In genomic region chr17:45956090-45956489, GRCh38 we compare ENCODE assay signal across 31 cellular contexts. TPM values are rescaled to one million over a fixed set of nuclear protein-coding genes. Genes with fewer than 3 reads are reported as not detected.
"Had no signal": no experiment of that assay in that cellular context is flagged by ENCODE, and none has a peak within 500 bp of the region (broad histone marks: within the 10 kb centered on the region; RNA-seq: fewer than 3 reads in every experiment).

No MANE protein-coding gene starts in this region.

- H3K4me3 Mint-ChIP-seq: activated CD4-positive, alpha-beta memory T cell treated with anti-CD3 and anti-CD28 coated beads, Interleukin-2, amount 10 ng/mL, durations not matched to agents 7 days and 5 days; activated CD4-positive, alpha-beta T cell treated with anti-CD3 and anti-CD28 coated beads, Interleukin-2, amount 10 ng/mL, durations not matched to agents 7 days and 5 days; activated naive CD4-positive, alpha-beta T cell treated with anti-CD3 and anti-CD28 coated beads, Interleukin-2, amount 10 ng/mL, durations not matched to agents 7 days and 5 days; activated naive CD8-positive, alpha-beta T cell treated with anti-CD3 and anti-CD28 coated beads, Interleukin-2, amount 10 ng/mL, durations not matched to agents 7 days and 5 days; activated T-cell treated with anti-CD3 and anti-CD28 coated beads, Interleukin-2, amount 50 U/mL, for 24 hours; activated T-cell treated with anti-CD3 and anti-CD28 coated beads, Interleukin-2, amount 50 U/mL, for 72 hours; brain had no signal

- H3K27ac Mint-ChIP-seq: activated CD4-positive, alpha-beta memory T cell treated with anti-CD3 and anti-CD28 coated beads, Interleukin-2, amount 10 ng/mL, durations not matched to agents 7 days and 5 days; activated CD4-positive, alpha-beta T cell treated with anti-CD3 and anti-CD28 coated beads, Interleukin-2, amount 10 ng/mL, durations not matched to agents 7 days and 5 days; activated naive CD4-positive, alpha-beta T cell treated with anti-CD3 and anti-CD28 coated beads, Interleukin-2, amount 10 ng/mL, durations not matched to agents 7 days and 5 days; activated naive CD4-positive, alpha-beta T cell treated with anti-CD3 and anti-CD28 coated beads, Interleukin-2, amount 50 U/mL, for 72 hours; activated naive CD8-positive, alpha-beta T cell treated with anti-CD3 and anti-CD28 coated beads, Interleukin-2, amount 10 ng/mL, durations not matched to agents 7 days and 5 days; activated T-cell treated with anti-CD3 and anti-CD28 coated beads, Interleukin-2, amount 50 U/mL, for 24 hours; activated T-cell treated with anti-CD3 and anti-CD28 coated beads, Interleukin-2, amount 50 U/mL, for 72 hours had no signal

- H3K9me3 ChIP-seq: ascending aorta, breast epithelium, colonic mucosa, heart left ventricle had no signal

- H3K4me1 ChIP-seq: ascending aorta, breast epithelium, colonic mucosa, heart left ventricle had no signal

- H3K4me3 ChIP-seq: ascending aorta, breast epithelium, cardiac muscle cell, colonic mucosa, heart left ventricle had no signal

- H3K9me3 Mint-ChIP-seq: activated CD4-positive, alpha-beta memory T cell treated with anti-CD3 and anti-CD28 coated beads, Interleukin-2, amount 10 ng/mL, durations not matched to agents 7 days and 5 days; activated CD4-positive, alpha-beta T cell treated with anti-CD3 and anti-CD28 coated beads, Interleukin-2, amount 10 ng/mL, durations not matched to agents 7 days and 5 days; activated naive CD4-positive, alpha-beta T cell treated with anti-CD3 and anti-CD28 coated beads, Interleukin-2, amount 10 ng/mL, durations not matched to agents 7 days and 5 days; activated naive CD4-positive, alpha-beta T cell treated with anti-CD3 and anti-CD28 coated beads, Interleukin-2, amount 50 U/mL, for 72 hours; activated naive CD8-positive, alpha-beta T cell treated with anti-CD3 and anti-CD28 coated beads, Interleukin-2, amount 10 ng/mL, durations not matched to agents 7 days and 5 days; activated T-cell treated with anti-CD3 and anti-CD28 coated beads, Interleukin-2, amount 50 U/mL, for 24 hours; activated T-cell treated with anti-CD3 and anti-CD28 coated beads, Interleukin-2, amount 50 U/mL, for 72 hours had no signal

- H3K27me3 Mint-ChIP-seq: brain had no signal

- ATAC-seq: activated naive CD4-positive, alpha-beta T cell treated with anti-CD3 and anti-CD28 coated beads, Interleukin-2, amount 50 U/mL, for 72 hours; activated T-cell treated with anti-CD3 and anti-CD28 coated beads, Interleukin-2, amount 50 U/mL, for 72 hours had no signal

- DNase-seq: activated CD4-positive, alpha-beta memory T cell treated with anti-CD3 and anti-CD28 coated beads, Interleukin-2, amount 10 ng/mL, durations not matched to agents 7 days and 5 days; activated CD4-positive, alpha-beta T cell treated with anti-CD3 and anti-CD28 coated beads for 4 hours; activated CD4-positive, alpha-beta T cell treated with anti-CD3 and anti-CD28 coated beads, Interleukin-2, amount 10 ng/mL, durations not matched to agents 7 days and 5 days; activated CD4-positive, alpha-beta T cell treated with anti-CD3 and anti-CD28 coated beads, Interleukin-2, amount 50 U/mL, for 4 hours; activated CD4-positive, CD25-positive, alpha-beta regulatory T cell; activated CD4-positive, CD25-positive, alpha-beta regulatory T cell treated with anti-CD3 and anti-CD28 coated beads, Interleukin-2, amount 50 U/mL, for 72 hours; activated CD8-positive, alpha-beta memory T cell treated with anti-CD3 and anti-CD28 coated beads, Interleukin-2, amount 50 U/mL, for 48 hours; activated gamma-delta T cell; activated naive CD4-positive, alpha-beta T cell; activated naive CD4-positive, alpha-beta T cell treated with anti-CD3 and anti-CD28 coated beads, Interleukin-2, amount 10 ng/mL, durations not matched to agents 7 days and 5 days; activated naive CD8-positive, alpha-beta T cell treated with anti-CD3 and anti-CD28 coated beads, Interleukin-2, amount 10 ng/mL, durations not matched to agents 7 days and 5 days; activated T-cell treated with anti-CD3 and anti-CD28 coated beads for 4 hours; activated T-cell treated with anti-CD3 and anti-CD28 coated beads, Interleukin-2, amount 50 U/mL, for 24 hours; activated T-cell treated with anti-CD3 and anti-CD28 coated beads, Interleukin-2, amount 50 U/mL, for 72 hours; central memory CD4-positive, alpha-beta T cell; cerebellar nuclear complex; colonic mucosa; effector CD8-positive, alpha-beta T cell; foreskin fibroblast; glutamatergic neuron; heart left ventricle; T-helper 2 cell had no signal

- H3K27me3 ChIP-seq: ascending aorta, breast epithelium, colonic mucosa, heart left ventricle had no signal

- H3K27ac ChIP-seq: ascending aorta, breast epithelium, cardiac muscle cell, colonic mucosa, heart left ventricle had no signal

- H3K36me3 Mint-ChIP-seq: activated naive CD4-positive, alpha-beta T cell treated with anti-CD3 and anti-CD28 coated beads, Interleukin-2, amount 10 ng/mL, durations not matched to agents 7 days and 5 days; activated naive CD4-positive, alpha-beta T cell treated with anti-CD3 and anti-CD28 coated beads, Interleukin-2, amount 50 U/mL, for 72 hours; activated naive CD8-positive, alpha-beta T cell treated with anti-CD3 and anti-CD28 coated beads, Interleukin-2, amount 10 ng/mL, durations not matched to agents 7 days and 5 days had no signal

- H3K36me3 ChIP-seq: ascending aorta, breast epithelium, cardiac muscle cell, colonic mucosa, heart left ventricle had no signal

- H3K4me1 Mint-ChIP-seq: activated CD4-positive, alpha-beta memory T cell treated with anti-CD3 and anti-CD28 coated beads, Interleukin-2, amount 10 ng/mL, durations not matched to agents 7 days and 5 days; activated naive CD4-positive, alpha-beta T cell treated with anti-CD3 and anti-CD28 coated beads, Interleukin-2, amount 10 ng/mL, durations not matched to agents 7 days and 5 days; activated naive CD8-positive, alpha-beta T cell treated with anti-CD3 and anti-CD28 coated beads, Interleukin-2, amount 10 ng/mL, durations not matched to agents 7 days and 5 days had no signal

RNA-seq across cellular contexts. Expression of gene STH, which starts 43.0 kb away (rescaled TPM):
- total RNA-seq: activated CD4-positive, alpha-beta memory T cell treated with anti-CD3 and anti-CD28 coated beads, Interleukin-2, amount 10 ng/mL, durations not matched to agents 7 days and 5 days; activated CD4-positive, alpha-beta T cell treated with anti-CD3 and anti-CD28 coated beads, Interleukin-2, amount 10 ng/mL, durations not matched to agents 7 days and 5 days; activated naive CD4-positive, alpha-beta T cell treated with anti-CD3 and anti-CD28 coated beads, Interleukin-2, amount 50 U/mL, for 72 hours; activated naive CD8-positive, alpha-beta T cell treated with anti-CD3 and anti-CD28 coated beads, Interleukin-2, amount 10 ng/mL, durations not matched to agents 7 days and 5 days; activated T-cell treated with anti-CD3 and anti-CD28 coated beads, Interleukin-2, amount 50 U/mL, for 72 hours; ascending aorta; breast epithelium; cardiac muscle cell; colonic mucosa; dermis microvascular lymphatic vessel endothelial cell; epithelial cell of proximal tubule; esophagus mucosa; T-helper 1 cell treated with Interleukin-12 subunit alpha and Interleukin-12 subunit beta and Interleukin-4 antibody, amounts not matched to agents 30 ng/mL and 1 ng/mL, for 36 hours had no signal
- polyA plus RNA-seq: cardiac muscle cell had no signal
